ENCODE assay signal across 1 cellular context in the genomic region with DNA sequence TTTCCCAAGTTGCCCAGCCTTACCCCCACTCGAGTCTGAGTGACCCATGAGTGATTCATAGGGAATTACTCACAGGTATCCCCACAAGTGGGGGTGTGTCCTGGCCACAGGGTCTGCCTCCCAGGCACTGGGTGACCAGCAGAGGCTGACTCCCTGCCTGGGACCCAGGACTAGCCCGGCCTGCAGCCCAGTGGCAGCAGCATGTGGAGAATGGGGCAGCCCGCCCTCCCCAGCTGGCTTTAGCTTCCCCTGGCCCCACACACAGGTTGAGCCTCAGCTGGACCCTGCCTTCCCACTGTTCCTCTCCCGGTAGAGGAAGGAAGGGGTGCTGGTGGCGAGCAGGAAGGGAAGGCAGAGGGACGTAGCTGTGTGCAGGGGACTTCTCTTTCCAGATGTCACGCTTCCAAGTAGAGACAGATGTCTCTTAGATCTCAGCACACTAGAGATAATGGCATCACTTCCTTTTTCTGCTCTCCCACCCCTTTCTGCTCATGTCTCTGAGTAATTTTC.
TF ChIP-seq lines count a peak whose summit lies in the region.

No MANE protein-coding gene starts in this region.

TF ChIP-seq in K562, 482 proteins besides CTCF, POLR2A, EP300 and RAD21 (continued from another document and continues in another):
- TF ChIP-seq BRCA1 (IDR thresholded peaks at IDR 0.05) (no peak), BRCA1 (CRISPR knock-in tag; IDR thresholded peaks at IDR 0.05) (no peak), ETS2 (tag; IDR thresholded peaks at IDR 0.05; ENCODE audit: borderline replicate concordance, poor library complexity, severe bottlenecking) (no peak), ARID1B (IDR thresholded peaks at IDR 0.05) (peak; percentile 44), RBBP5 (IDR thresholded peaks at IDR 0.05; ENCODE audit: borderline replicate concordance, insufficient read depth, low read length, poor library complexity, severe bottlenecking) (peak; percentile 35), KHSRP (IDR thresholded peaks at IDR 0.05) (no peak), ZNF717 (CRISPR knock-in tag; IDR thresholded peaks at IDR 0.05) (no peak), BCL6 (CRISPR knock-in tag; IDR thresholded peaks at IDR 0.05) (no peak), KDM2B (CRISPR knock-in tag; IDR thresholded peaks at IDR 0.05) (no peak), HSF4 (CRISPR knock-in tag; IDR thresholded peaks at IDR 0.05; ENCODE audit: borderline replicate concordance) (no peak), POLR2B (IDR thresholded peaks at IDR 0.05; ENCODE audit: low read depth, partially characterized antibody) (no peak), COPS2 (conservative IDR thresholded peaks at IDR 0.05) (no peak), ZNF764 (CRISPR knock-in tag; IDR thresholded peaks at IDR 0.05; ENCODE audit: low read depth) (no peak), ZNF347 (CRISPR knock-in tag; IDR thresholded peaks at IDR 0.05; ENCODE audit: low read depth) (no peak), PPARD (CRISPR knock-in tag; IDR thresholded peaks at IDR 0.05) (no peak), TSC22D4 (tag; IDR thresholded peaks at IDR 0.05) (no peak), TEAD4 (IDR thresholded peaks at IDR 0.05; ENCODE audit: low read length) (peak; percentile 56; the same call in 1 of the 2 replicates), TEAD4 (CRISPR knock-in tag; IDR thresholded peaks at IDR 0.05; ENCODE audit: borderline replicate concordance) (no peak), CTBP1 (IDR thresholded peaks at IDR 0.05; ENCODE audit: borderline replicate concordance) (peak; percentile 79; the same call in 1 of the 2 replicates), ZNF121 (CRISPR knock-in tag; conservative IDR thresholded peaks at IDR 0.05) (no peak), NFIX (CRISPR knock-in tag; IDR thresholded peaks at IDR 0.05; ENCODE audit: low read depth) (no peak), ZNF395 (CRISPR knock-in tag; IDR thresholded peaks at IDR 0.05) (peak; percentile 48; the same call in 1 of the 2 replicates), MCM2 (IDR thresholded peaks at IDR 0.05; ENCODE audit: low read depth) (no peak), ESRRA (IDR thresholded peaks at IDR 0.05; ENCODE audit: borderline replicate concordance, low read depth) (no peak), RCOR1 (IDR thresholded peaks at IDR 0.05; ENCODE audit: borderline replicate concordance in 1 of 2, low read depth in 2 of 2, low read length in 2 of 2) (0 out of 4 replicates have a peak, but pooled peaks of 1 of the 2 experiments have one; percentile 58), ZNF639 (CRISPR knock-in tag; conservative IDR thresholded peaks at IDR 0.05 in 1 of 2, IDR thresholded peaks at IDR 0.05 in 1 of 2) (no peak), ZFX (CRISPR knock-in tag; IDR thresholded peaks at IDR 0.05) (no peak), HDAC2 (IDR thresholded peaks at IDR 0.05) (no peak), GABPA (tag; conservative IDR thresholded peaks at IDR 0.05; ENCODE audit: low read depth) (peak; percentile 61), IFI16 (CRISPR knock-in tag; IDR thresholded peaks at IDR 0.05) (no peak), FOXP4 (CRISPR knock-in tag; IDR thresholded peaks at IDR 0.05; ENCODE audit: borderline replicate concordance) (no peak)
- TF ChIP-seq, protein P1, sequence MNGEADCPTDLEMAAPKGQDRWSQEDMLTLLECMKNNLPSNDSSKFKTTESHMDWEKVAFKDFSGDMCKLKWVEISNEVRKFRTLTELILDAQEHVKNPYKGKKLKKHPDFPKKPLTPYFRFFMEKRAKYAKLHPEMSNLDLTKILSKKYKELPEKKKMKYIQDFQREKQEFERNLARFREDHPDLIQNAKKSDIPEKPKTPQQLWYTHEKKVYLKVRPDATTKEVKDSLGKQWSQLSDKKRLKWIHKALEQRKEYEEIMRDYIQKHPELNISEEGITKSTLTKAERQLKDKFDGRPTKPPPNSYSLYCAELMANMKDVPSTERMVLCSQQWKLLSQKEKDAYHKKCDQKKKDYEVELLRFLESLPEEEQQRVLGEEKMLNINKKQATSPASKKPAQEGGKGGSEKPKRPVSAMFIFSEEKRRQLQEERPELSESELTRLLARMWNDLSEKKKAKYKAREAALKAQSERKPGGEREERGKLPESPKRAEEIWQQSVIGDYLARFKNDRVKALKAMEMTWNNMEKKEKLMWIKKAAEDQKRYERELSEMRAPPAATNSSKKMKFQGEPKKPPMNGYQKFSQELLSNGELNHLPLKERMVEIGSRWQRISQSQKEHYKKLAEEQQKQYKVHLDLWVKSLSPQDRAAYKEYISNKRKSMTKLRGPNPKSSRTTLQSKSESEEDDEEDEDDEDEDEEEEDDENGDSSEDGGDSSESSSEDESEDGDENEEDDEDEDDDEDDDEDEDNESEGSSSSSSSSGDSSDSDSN (IDR thresholded peaks at IDR 0.05; ENCODE audit: borderline replicate concordance in 1 of 2, low read depth in 2 of 2, low read length in 2 of 2) = 0 out of 4 replicates have a peak, but pooled peaks of 1 of the 2 experiments have one; percentile 32
- TF ChIP-seq, protein P2, sequence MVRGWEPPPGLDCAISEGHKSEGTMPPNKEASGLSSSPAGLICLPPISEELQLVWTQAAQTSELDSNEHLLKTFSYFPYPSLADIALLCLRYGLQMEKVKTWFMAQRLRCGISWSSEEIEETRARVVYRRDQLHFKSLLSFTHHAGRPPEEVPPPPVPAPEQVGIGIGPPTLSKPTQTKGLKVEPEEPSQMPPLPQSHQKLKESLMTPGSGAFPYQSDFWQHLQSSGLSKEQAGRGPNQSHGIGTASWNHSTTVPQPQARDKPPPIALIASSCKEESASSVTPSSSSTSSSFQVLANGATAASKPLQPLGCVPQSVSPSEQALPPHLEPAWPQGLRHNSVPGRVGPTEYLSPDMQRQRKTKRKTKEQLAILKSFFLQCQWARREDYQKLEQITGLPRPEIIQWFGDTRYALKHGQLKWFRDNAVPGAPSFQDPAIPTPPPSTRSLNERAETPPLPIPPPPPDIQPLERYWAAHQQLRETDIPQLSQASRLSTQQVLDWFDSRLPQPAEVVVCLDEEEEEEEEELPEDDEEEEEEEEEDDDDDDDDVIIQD (CRISPR knock-in tag; IDR thresholded peaks at IDR 0.05) = no peak
- TF ChIP-seq, protein P3, sequence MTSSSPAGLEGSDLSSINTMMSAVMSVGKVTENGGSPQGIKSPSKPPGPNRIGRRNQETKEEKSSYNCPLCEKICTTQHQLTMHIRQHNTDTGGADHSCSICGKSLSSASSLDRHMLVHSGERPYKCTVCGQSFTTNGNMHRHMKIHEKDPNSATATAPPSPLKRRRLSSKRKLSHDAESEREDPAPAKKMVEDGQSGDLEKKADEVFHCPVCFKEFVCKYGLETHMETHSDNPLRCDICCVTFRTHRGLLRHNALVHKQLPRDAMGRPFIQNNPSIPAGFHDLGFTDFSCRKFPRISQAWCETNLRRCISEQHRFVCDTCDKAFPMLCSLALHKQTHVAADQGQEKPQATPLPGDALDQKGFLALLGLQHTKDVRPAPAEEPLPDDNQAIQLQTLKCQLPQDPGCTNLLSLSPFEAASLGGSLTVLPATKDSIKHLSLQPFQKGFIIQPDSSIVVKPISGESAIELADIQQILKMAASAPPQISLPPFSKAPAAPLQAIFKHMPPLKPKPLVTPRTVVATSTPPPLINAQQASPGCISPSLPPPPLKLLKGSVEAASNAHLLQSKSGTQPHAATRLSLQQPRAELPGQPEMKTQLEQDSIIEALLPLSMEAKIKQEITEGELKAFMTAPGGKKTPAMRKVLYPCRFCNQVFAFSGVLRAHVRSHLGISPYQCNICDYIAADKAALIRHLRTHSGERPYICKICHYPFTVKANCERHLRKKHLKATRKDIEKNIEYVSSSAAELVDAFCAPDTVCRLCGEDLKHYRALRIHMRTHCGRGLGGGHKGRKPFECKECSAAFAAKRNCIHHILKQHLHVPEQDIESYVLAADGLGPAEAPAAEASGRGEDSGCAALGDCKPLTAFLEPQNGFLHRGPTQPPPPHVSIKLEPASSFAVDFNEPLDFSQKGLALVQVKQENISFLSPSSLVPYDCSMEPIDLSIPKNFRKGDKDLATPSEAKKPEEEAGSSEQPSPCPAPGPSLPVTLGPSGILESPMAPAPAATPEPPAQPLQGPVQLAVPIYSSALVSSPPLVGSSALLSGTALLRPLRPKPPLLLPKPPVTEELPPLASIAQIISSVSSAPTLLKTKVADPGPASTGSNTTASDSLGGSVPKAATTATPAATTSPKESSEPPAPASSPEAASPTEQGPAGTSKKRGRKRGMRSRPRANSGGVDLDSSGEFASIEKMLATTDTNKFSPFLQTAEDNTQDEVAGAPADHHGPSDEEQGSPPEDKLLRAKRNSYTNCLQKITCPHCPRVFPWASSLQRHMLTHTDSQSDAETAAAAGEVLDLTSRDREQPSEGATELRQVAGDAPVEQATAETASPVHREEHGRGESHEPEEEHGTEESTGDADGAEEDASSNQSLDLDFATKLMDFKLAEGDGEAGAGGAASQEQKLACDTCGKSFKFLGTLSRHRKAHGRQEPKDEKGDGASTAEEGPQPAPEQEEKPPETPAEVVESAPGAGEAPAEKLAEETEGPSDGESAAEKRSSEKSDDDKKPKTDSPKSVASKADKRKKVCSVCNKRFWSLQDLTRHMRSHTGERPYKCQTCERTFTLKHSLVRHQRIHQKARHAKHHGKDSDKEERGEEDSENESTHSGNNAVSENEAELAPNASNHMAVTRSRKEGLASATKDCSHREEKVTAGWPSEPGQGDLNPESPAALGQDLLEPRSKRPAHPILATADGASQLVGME (CRISPR knock-in tag; IDR thresholded peaks at IDR 0.05) = no peak
- TF ChIP-seq, protein P4, sequence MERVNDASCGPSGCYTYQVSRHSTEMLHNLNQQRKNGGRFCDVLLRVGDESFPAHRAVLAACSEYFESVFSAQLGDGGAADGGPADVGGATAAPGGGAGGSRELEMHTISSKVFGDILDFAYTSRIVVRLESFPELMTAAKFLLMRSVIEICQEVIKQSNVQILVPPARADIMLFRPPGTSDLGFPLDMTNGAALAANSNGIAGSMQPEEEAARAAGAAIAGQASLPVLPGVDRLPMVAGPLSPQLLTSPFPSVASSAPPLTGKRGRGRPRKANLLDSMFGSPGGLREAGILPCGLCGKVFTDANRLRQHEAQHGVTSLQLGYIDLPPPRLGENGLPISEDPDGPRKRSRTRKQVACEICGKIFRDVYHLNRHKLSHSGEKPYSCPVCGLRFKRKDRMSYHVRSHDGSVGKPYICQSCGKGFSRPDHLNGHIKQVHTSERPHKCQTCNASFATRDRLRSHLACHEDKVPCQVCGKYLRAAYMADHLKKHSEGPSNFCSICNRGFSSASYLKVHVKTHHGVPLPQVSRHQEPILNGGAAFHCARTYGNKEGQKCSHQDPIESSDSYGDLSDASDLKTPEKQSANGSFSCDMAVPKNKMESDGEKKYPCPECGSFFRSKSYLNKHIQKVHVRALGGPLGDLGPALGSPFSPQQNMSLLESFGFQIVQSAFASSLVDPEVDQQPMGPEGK (CRISPR knock-in tag; IDR thresholded peaks at IDR 0.05; ENCODE audit: borderline replicate concordance) = no peak
- TF ChIP-seq, protein P5, sequence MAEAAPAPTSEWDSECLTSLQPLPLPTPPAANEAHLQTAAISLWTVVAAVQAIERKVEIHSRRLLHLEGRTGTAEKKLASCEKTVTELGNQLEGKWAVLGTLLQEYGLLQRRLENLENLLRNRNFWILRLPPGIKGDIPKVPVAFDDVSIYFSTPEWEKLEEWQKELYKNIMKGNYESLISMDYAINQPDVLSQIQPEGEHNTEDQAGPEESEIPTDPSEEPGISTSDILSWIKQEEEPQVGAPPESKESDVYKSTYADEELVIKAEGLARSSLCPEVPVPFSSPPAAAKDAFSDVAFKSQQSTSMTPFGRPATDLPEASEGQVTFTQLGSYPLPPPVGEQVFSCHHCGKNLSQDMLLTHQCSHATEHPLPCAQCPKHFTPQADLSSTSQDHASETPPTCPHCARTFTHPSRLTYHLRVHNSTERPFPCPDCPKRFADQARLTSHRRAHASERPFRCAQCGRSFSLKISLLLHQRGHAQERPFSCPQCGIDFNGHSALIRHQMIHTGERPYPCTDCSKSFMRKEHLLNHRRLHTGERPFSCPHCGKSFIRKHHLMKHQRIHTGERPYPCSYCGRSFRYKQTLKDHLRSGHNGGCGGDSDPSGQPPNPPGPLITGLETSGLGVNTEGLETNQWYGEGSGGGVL (CRISPR knock-in tag; IDR thresholded peaks at IDR 0.05) = no peak
